ENCODE assay signal across 28 cellular contexts in the genomic region with DNA sequence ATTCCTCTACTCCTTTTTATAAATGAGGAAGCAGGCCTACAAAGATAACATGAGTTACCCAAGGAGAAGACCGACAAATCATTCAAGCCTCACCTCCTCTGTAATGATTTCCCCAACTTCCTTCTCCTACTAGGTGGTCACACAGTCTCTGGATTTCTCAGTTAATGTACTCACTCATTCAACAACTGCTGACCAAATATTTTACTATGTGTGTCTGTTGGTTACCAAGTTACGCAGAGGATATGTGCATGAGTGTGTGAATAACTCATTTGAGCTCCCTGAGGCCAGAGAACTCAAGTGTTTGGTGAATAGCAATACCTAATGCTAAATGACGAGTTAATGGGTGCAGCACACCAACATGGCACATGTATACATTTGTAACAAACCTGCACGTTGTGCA. TPM values are rescaled to one million over a fixed set of nuclear protein-coding genes. Genes with fewer than 3 reads are reported as not detected.
DNase-seq lines count a peak whose midpoint lies in the region; ATAC-seq and TF ChIP-seq lines count a peak whose summit lies in the region.
"Had no signal": no experiment of that assay in that cellular context is flagged by ENCODE, and none has a peak within 500 bp of the region (broad histone marks: within the 10 kb centered on the region; RNA-seq: fewer than 3 reads in every experiment).

No MANE protein-coding gene starts in this region.

- 93 to 94% methylated on average over 4 of the region's 4 CpGs for WGBS in testis, 2 donors

- H3K36me3 ChIP-seq in testis (ENCODE audit: low read depth, missing control alignments) = no peaks in the 10 kb centered on the region
- no peaks in the 10 kb centered on the region for H3K36me3 ChIP-seq in ascending aorta
- H3K36me3 ChIP-seq: tibial artery had no signal

- intact Hi-C loops in testis (cut with DNase I; ENCODE audit: low total_unique reads) = no loop called here
- intact Hi-C loops in ascending aorta (cut with DNase I) = no loop called here

- no peaks in the 10 kb centered on the region for H3K9me3 Mint-ChIP-seq in activated T-helper 17 cell treated with anti-CD3 and anti-CD28 coated beads, Interleukin-2, amount 50 U/mL, for 72 hours

- peak; percentile 54 for ATAC-seq in GM18907 (IDR thresholded peaks at IDR 0.05; ENCODE audit: unreplicated experiment)
- peak; percentile 62 for ATAC-seq in activated T-helper 17 cell treated with anti-CD3 and anti-CD28 coated beads, Interleukin-2, amount 50 U/mL, for 72 hours (replicated peaks)
- ATAC-seq: left lobe of liver had no signal

- H3K27ac ChIP-seq in testis (no peak overlapping the region), ascending aorta (no peak overlapping the region)
- H3K27ac ChIP-seq: C4-2B, tibial artery had no signal

- no peaks in the 10 kb centered on the region for H3K9me3 ChIP-seq in testis
- no peaks in the 10 kb centered on the region for H3K9me3 ChIP-seq in ascending aorta
- H3K9me3 ChIP-seq: tibial artery had no signal

- H3K36me3 Mint-ChIP-seq in activated T-helper 17 cell treated with anti-CD3 and anti-CD28 coated beads, Interleukin-2, amount 50 U/mL, for 72 hours (ENCODE audit: low read depth) = peaks cover 11% of the 10 kb centered on the region

- H3K4me1 ChIP-seq in testis (no peaks in the 10 kb centered on the region), ascending aorta (no peaks in the 10 kb centered on the region)

- no peaks in the 10 kb centered on the region for H3K27me3 Mint-ChIP-seq in activated T-helper 17 cell treated with anti-CD3 and anti-CD28 coated beads, Interleukin-2, amount 50 U/mL, for 72 hours
- H3K27me3 Mint-ChIP-seq: activated CD4-positive, alpha-beta T cell treated with anti-CD3 and anti-CD28 coated beads, Interleukin-2, amount 10 ng/mL, durations not matched to agents 7 days and 5 days had no signal

- H3K27ac Mint-ChIP-seq in activated T-helper 17 cell treated with anti-CD3 and anti-CD28 coated beads, Interleukin-2, amount 50 U/mL, for 72 hours = no peak overlapping the region
- H3K27ac Mint-ChIP-seq: activated CD4-positive, alpha-beta T cell treated with anti-CD3 and anti-CD28 coated beads, Interleukin-2, amount 10 ng/mL, durations not matched to agents 7 days and 5 days; H9; nephron progenitor cell had no signal

- no peak overlapping the region for H3K4me3 ChIP-seq in testis
- H3K4me3 ChIP-seq in ascending aorta = no peak overlapping the region
- H3K4me3 ChIP-seq: tibial artery had no signal

- peaks cover 24% of the 10 kb centered on the region for H3K4me1 Mint-ChIP-seq in activated T-helper 17 cell treated with anti-CD3 and anti-CD28 coated beads, Interleukin-2, amount 50 U/mL, for 72 hours

- H3K4me3 Mint-ChIP-seq in activated T-helper 17 cell treated with anti-CD3 and anti-CD28 coated beads, Interleukin-2, amount 50 U/mL, for 72 hours = no peak overlapping the region
- H3K4me3 Mint-ChIP-seq: activated CD4-positive, alpha-beta T cell treated with anti-CD3 and anti-CD28 coated beads, Interleukin-2, amount 10 ng/mL, durations not matched to agents 7 days and 5 days; H9; nephron progenitor cell had no signal

- no peak for TF ChIP-seq POLR2A in testis (IDR thresholded peaks at IDR 0.05)

- no peaks in the 10 kb centered on the region for H3K27me3 ChIP-seq in testis
- H3K27me3 ChIP-seq in ascending aorta = no peaks in the 10 kb centered on the region
- H3K27me3 ChIP-seq: tibial artery had no signal

- TF ChIP-seq CTCF in testis (IDR thresholded peaks at IDR 0.05) = no peak
- TF ChIP-seq CTCF in ascending aorta (IDR thresholded peaks at IDR 0.05) = no peak

- DNase-seq in NOMO-1 treated with DMSO at 0.1 percent for 48 hours (lab: John Stamatoyannopoulos, UW; ENCODE audit: unreplicated experiment) (peak; percentile 6), NOMO-1 treated with dmso at 0.1 percent for 144 hours (lab: John Stamatoyannopoulos, UW; ENCODE audit: unreplicated experiment) (no peak), kidney tubule cell (ENCODE audit: low spot score) (peak; percentile 94), testis (no peak), ascending aorta (ENCODE audit: low spot score in 2 of 2) (no peak), putamen (ENCODE audit: low spot score) (no peak)
- DNase-seq: activated CD4-positive, alpha-beta T cell treated with anti-CD3 and anti-CD28 coated beads, Interleukin-2, amount 10 ng/mL, durations not matched to agents 7 days and 5 days; activated CD8-positive, alpha-beta memory T cell treated with anti-CD3 and anti-CD28 coated beads, Interleukin-2, amount 50 U/mL, for 48 hours; activated gamma-delta T cell; amniotic stem cell; cerebellar nuclear complex; DMS79; effector CD8-positive, alpha-beta T cell; H9; Karpas-422; NCI-H1105; NCI-H2081 treated with DMSO at 0.1 percent for 48 hours; NCI-H526; nephron progenitor cell; OCI-M1; posterior cingulate gyrus; SHP77 treated with DMSO at 0.1 percent for 48 hours; stimulated activated naive CD4-positive, alpha-beta T cell; tibial artery had no signal

RNA-seq across cellular contexts. Expression of gene CASK, which starts 10.4 kb away (rescaled TPM):
- 10 to 100 TPM; 35.6 to 95.6 TPM for total RNA-seq in activated T-helper 17 cell treated with anti-CD3 and anti-CD28 coated beads, Interleukin-2, amount 50 U/mL, for 72 hours
- total RNA-seq in testis (10 to 100 TPM; 14.5 to 20.9 TPM), ascending aorta (33.7 TPM)
- polyA plus RNA-seq in testis (ENCODE audit: insufficient read depth, low read depth, low replicate concordance) = 8.5 TPM

Comparison
In these comparisons a context has a peak if more than half of its experiments do, and no peak if none do; other contexts are left out.
1. DNase-seq: peak in NOMO-1 treated with DMSO at 0.1 percent for 48 hours (single experiment) and kidney tubule cell (single experiment); none in NOMO-1 treated with dmso at 0.1 percent for 144 hours (single experiment), testis (single experiment), ascending aorta (0 of 2) and putamen (single experiment).